In genomic region chr12:124087251-124088141, GRCh38 we compare ENCODE assay signal across 13 cellular contexts.
"Had no signal": no experiment of that assay in that cellular context is flagged by ENCODE, and none has a peak within 500 bp of the region (broad histone marks: within the 10 kb centered on the region; RNA-seq: fewer than 3 reads in every experiment).

No MANE protein-coding gene starts in this region.

- ATAC-seq: activated naive CD8-positive, alpha-beta T cell treated with anti-CD3 and anti-CD28 coated beads, Interleukin-2, amount 50 U/mL, for 24 hours; gastrocnemius medialis; heart right ventricle; naive thymus-derived CD4-positive, alpha-beta T cell; right cardiac atrium; stimulated activated naive CD8-positive, alpha-beta T cell treated with anti-CD3 and anti-CD28 coated beads, Interleukin-15, amount 100 ng/mL, for 72 hours had no signal

- H3K27ac Mint-ChIP-seq: activated naive CD4-positive, alpha-beta T cell treated with anti-CD3 and anti-CD28 coated beads for 36 hours; activated naive CD8-positive, alpha-beta T cell treated with anti-CD3 and anti-CD28 coated beads, Interleukin-2, amount 50 U/mL, for 24 hours; endodermal cell; naive thymus-derived CD4-positive, alpha-beta T cell had no signal

- H3K4me1 Mint-ChIP-seq: activated naive CD8-positive, alpha-beta T cell treated with anti-CD3 and anti-CD28 coated beads, Interleukin-2, amount 50 U/mL, for 24 hours; stimulated activated naive CD8-positive, alpha-beta T cell treated with anti-CD3 and anti-CD28 coated beads, Interleukin-15, amount 100 ng/mL, for 72 hours had no signal

- H3K36me3 Mint-ChIP-seq: naive thymus-derived CD4-positive, alpha-beta T cell had no signal

- DNase-seq: activated CD4-positive, alpha-beta T cell treated with anti-CD3 and anti-CD28 coated beads, Interleukin-2, amount 50 U/mL, for 1 hour; activated naive CD4-positive, alpha-beta T cell treated with anti-CD3 and anti-CD28 coated beads for 36 hours; activated naive CD8-positive, alpha-beta T cell treated with anti-CD3 and anti-CD28 coated beads, Interleukin-2, amount 50 U/mL, for 24 hours; activated T-cell treated with anti-CD3 and anti-CD28 coated beads for 4 hours; endodermal cell; gastrocnemius medialis; heart right ventricle; naive thymus-derived CD4-positive, alpha-beta T cell; occipital lobe; right cardiac atrium; stimulated activated naive CD8-positive, alpha-beta T cell treated with anti-CD3 and anti-CD28 coated beads, Interleukin-15, amount 100 ng/mL, for 72 hours; upper lobe of left lung had no signal

- H3K4me3 Mint-ChIP-seq: activated naive CD4-positive, alpha-beta T cell treated with anti-CD3 and anti-CD28 coated beads for 36 hours; activated naive CD8-positive, alpha-beta T cell treated with anti-CD3 and anti-CD28 coated beads, Interleukin-2, amount 50 U/mL, for 24 hours; endodermal cell; naive thymus-derived CD4-positive, alpha-beta T cell; stimulated activated naive CD8-positive, alpha-beta T cell treated with anti-CD3 and anti-CD28 coated beads, Interleukin-15, amount 100 ng/mL, for 72 hours had no signal

- H3K27me3 Mint-ChIP-seq: activated naive CD8-positive, alpha-beta T cell treated with anti-CD3 and anti-CD28 coated beads, Interleukin-2, amount 50 U/mL, for 24 hours; stimulated activated naive CD8-positive, alpha-beta T cell treated with anti-CD3 and anti-CD28 coated beads, Interleukin-15, amount 100 ng/mL, for 72 hours had no signal

- H3K9me3 Mint-ChIP-seq: activated naive CD4-positive, alpha-beta T cell treated with anti-CD3 and anti-CD28 coated beads for 36 hours; endodermal cell; stimulated activated naive CD8-positive, alpha-beta T cell treated with anti-CD3 and anti-CD28 coated beads, Interleukin-15, amount 100 ng/mL, for 72 hours had no signal

- H3K27ac ChIP-seq: gastrocnemius medialis, heart right ventricle, prostate gland, upper lobe of left lung had no signal
